22 cellular contexts compared by ENCODE assay signal in the genomic region with DNA sequence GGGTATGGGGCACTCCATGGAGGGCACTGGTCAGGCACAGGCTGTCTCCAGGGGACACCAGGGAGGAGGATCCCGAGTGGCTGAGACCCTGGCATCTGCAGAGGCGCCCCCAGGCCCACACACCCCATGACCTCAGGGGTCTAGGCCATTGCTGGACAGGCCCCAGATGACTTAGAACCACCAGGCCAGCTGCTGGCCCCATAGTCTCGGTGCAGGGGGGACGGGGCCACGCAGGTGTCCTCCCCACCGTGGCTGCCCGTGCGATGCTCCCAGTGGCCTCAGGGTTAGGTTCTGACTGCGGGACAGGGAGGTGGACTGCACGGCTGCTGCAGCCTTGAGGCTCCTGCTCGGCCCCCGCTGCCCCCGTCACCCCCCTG. TPM values are rescaled to one million over a fixed set of nuclear protein-coding genes. Genes with fewer than 3 reads are reported as not detected.
DNase-seq lines count a peak whose midpoint lies in the region; ATAC-seq, FAIRE-seq and TF ChIP-seq lines count a peak whose summit lies in the region.
"Had no signal": no experiment of that assay in that cellular context is flagged by ENCODE, and none has a peak within 500 bp of the region (broad histone marks: within the 10 kb centered on the region; RNA-seq: fewer than 3 reads in every experiment).

No MANE protein-coding gene starts in this region.

- no peak for FAIRE-seq in kidney (lab: Jason Lieb, UNC)
- FAIRE-seq: GM12892, GM18507 had no signal

- DNase-seq in left ventricle myocardium inferior = peak; percentile 7
- no peak for DNase-seq in cardiac septum (ENCODE audit: low spot score)
- DNase-seq in kidney = peak; percentile 69
- DNase-seq in ovary = peak in 3 of 5 donors; percentile 8 to 22 (median 12)
- peak; percentile 32 for DNase-seq in upper lobe of right lung
- DNase-seq in vagina (ENCODE audit: extremely low spot score in 2 of 2) = no peak
- DNase-seq in epidermal melanocyte (ENCODE audit: insufficient read length, low spot score) = no peak
- DNase-seq in erythroblast (lab: John Stamatoyannopoulos, UW) = no peak
- DNase-seq: C1 segment of cervical spinal cord, DMS79, GOT3, NCI-H1105 treated with DMSO at 0.1 percent for 48 hours, NCI-H1694, NCI-H2081 treated with DMSO at 0.1 percent for 48 hours, NCI-H510A, NCI-H82, OCI-M1, SIG-M5 had no signal

- 86 to 93% (median 90%) methylated on average over 12 to 13 of the region's 13 CpGs for WGBS in ovary, 3 donors

- no peak overlapping the region for H3K9ac ChIP-seq in kidney (ENCODE audit: low read length in 2 of 2)

- TF ChIP-seq CTCF in left ventricle myocardium inferior (IDR thresholded peaks at IDR 0.05; ENCODE audit: borderline replicate concordance) = no peak
- no peak for TF ChIP-seq CTCF in kidney (IDR thresholded peaks at IDR 0.05; ENCODE audit: borderline replicate concordance, extremely low read depth, insufficient read depth)
- TF ChIP-seq CTCF in ovary (IDR thresholded peaks at IDR 0.05) = no peak
- TF ChIP-seq CTCF in upper lobe of right lung (IDR thresholded peaks at IDR 0.05) = no peak
- no peak for TF ChIP-seq CTCF in vagina (IDR thresholded peaks at IDR 0.05)

- H3K9me3 ChIP-seq in left ventricle myocardium inferior (replicated peaks) (no peaks in the 10 kb centered on the region), kidney (ENCODE audit: control insufficient read depth in 1 of 2, low read length in 2 of 2) (no peaks in the 10 kb centered on the region), ovary (no peaks in the 10 kb centered on the region), upper lobe of right lung (no peaks in the 10 kb centered on the region), vagina (no peaks in the 10 kb centered on the region)

- TF ChIP-seq EP300 in ovary (IDR thresholded peaks at IDR 0.05) = no peak

- intact Hi-C loops in left ventricle myocardium inferior (cut with micrococcal nuclease) = no loop called here
- intact Hi-C loops in cardiac septum (cut with DNase I) = no loop called here
- intact Hi-C loops in kidney (cut with DNase I) = no loop called here
- intact Hi-C loops in ovary (cut with DNase I) = no loop called here
- intact Hi-C loops in upper lobe of right lung (cut with DNase I) = no loop called here
- intact Hi-C loops in vagina (cut with DNase I) = no loop called here

- no peak for TF ChIP-seq POLR2A in ovary (IDR thresholded peaks at IDR 0.05)
- no peak for TF ChIP-seq POLR2A in vagina (IDR thresholded peaks at IDR 0.05)
- no peak for TF ChIP-seq POLR2A in erythroblast (IDR thresholded peaks at IDR 0.05; ENCODE audit: low read length)

- no peaks in the 10 kb centered on the region for H3K27me3 ChIP-seq in left ventricle myocardium inferior (ENCODE audit: low read depth)
- no peaks in the 10 kb centered on the region for H3K27me3 ChIP-seq in ovary
- H3K27me3 ChIP-seq in upper lobe of right lung = no peaks in the 10 kb centered on the region
- no peaks in the 10 kb centered on the region for H3K27me3 ChIP-seq in vagina

- no peak overlapping the region for H3K4me3 ChIP-seq in left ventricle myocardium inferior
- H3K4me3 ChIP-seq in kidney (ENCODE audit: low read length in 2 of 2) = no peak overlapping the region
- H3K4me3 ChIP-seq in ovary = no peak overlapping the region
- H3K4me3 ChIP-seq in upper lobe of right lung = no peak overlapping the region
- H3K4me3 ChIP-seq in vagina = no peak overlapping the region
- H3K4me3 ChIP-seq: K562 had no signal

- H3K36me3 ChIP-seq in left ventricle myocardium inferior (no peaks in the 10 kb centered on the region), kidney (ENCODE audit: control insufficient read depth in 1 of 2, insufficient read depth in 2 of 2, low read length in 2 of 2) (no peaks in the 10 kb centered on the region), ovary (no peaks in the 10 kb centered on the region), upper lobe of right lung (no peaks in the 10 kb centered on the region), vagina (no peaks in the 10 kb centered on the region)

- no peak for ATAC-seq in upper lobe of right lung
- ATAC-seq: HCT116, K562 had no signal

- H3K4me1 ChIP-seq in left ventricle myocardium inferior (no peaks in the 10 kb centered on the region), kidney (ENCODE audit: control insufficient read depth in 1 of 2, insufficient read depth in 1 of 2, low read depth in 1 of 2, low read length in 2 of 2) (peaks cover 0 to 2% of the 10 kb centered on the region in 2 donors), ovary (ENCODE audit: insufficient read depth) (no peaks in the 10 kb centered on the region), upper lobe of right lung (no peaks in the 10 kb centered on the region), vagina (no peaks in the 10 kb centered on the region)

- H3K27ac ChIP-seq in left ventricle myocardium inferior (replicated peaks) (no peak overlapping the region), kidney (ENCODE audit: low read depth in 2 of 2, low read length in 2 of 2) (no peak overlapping the region), ovary (no peak overlapping the region), upper lobe of right lung (no peak overlapping the region), vagina (no peak overlapping the region)

RNA-seq across cellular contexts. Expression of gene MORN1, which starts 44.0 kb away (rescaled TPM):
- 4.5 TPM for total RNA-seq in left ventricle myocardium inferior
- 3.6 TPM for total RNA-seq in cardiac septum
- total RNA-seq in kidney = 24.7 TPM
- polyA plus RNA-seq in kidney (ENCODE audit: insufficient read depth, low read depth, low replicate concordance) = 9.0 TPM
- 10 to 100 TPM; 15.6 to 24.2 (median 17.8) TPM for total RNA-seq in ovary
- 1 to 10 TPM; 1.7 to 8.6 TPM for polyA plus RNA-seq in ovary
- total RNA-seq in upper lobe of right lung = 9.0 TPM
- 11.8 TPM for total RNA-seq in vagina

RNA-seq across cellular contexts. Expression of gene RER1, which starts 44.2 kb away (rescaled TPM):
- total RNA-seq in left ventricle myocardium inferior (80.5 TPM), cardiac septum (81.9 TPM), kidney (162 TPM), ovary (100 to 1,000 TPM in 3 of 7 donors, 10 to 100 TPM in 4; 51.0 to 130 (median 99.0) TPM), upper lobe of right lung (118 TPM), vagina (49.6 TPM)
- polyA plus RNA-seq in kidney (ENCODE audit: insufficient read depth, low read depth, low replicate concordance) (158 TPM), ovary (100 to 1,000 TPM in 1 of 2 donors, 10 to 100 TPM in 1; 66.0 to 224 TPM)

Comparison
In these comparisons a context has a peak if more than half of its experiments do, and no peak if none do; other contexts are left out.
1. DNase-seq: peak in left ventricle myocardium inferior (single experiment), kidney (single experiment), ovary (3 of 5) and upper lobe of right lung (single experiment); none in cardiac septum (single experiment), vagina (0 of 2), epidermal melanocyte (single experiment) and erythroblast (0 of 2).